ENCODE assay signal across 8 cellular contexts in the genomic region with DNA sequence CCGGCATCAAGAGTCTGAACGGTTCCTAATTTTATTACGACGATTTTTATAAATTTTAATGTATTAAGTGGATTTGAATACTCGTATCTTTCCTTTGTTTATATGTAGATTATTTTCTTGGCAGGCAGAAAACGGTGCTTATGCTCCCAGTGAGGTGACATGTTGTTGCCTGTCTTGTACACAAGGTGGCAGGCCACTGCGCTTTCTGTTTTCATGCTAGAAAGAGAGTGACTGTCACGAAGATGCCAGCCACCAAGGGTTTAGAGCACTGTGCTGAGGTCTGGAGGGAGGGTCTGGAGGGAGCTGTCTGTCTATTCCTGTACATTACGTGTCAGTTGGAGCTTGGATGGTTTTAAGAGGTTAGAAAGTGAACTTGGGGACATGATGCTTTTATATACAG.
DNase-seq lines count a peak whose midpoint lies in the region; ATAC-seq and TF ChIP-seq lines count a peak whose summit lies in the region.

No MANE protein-coding gene starts in this region.

- peaks cover 0 to 2% of the 10 kb centered on the region in 2 donors for H3K9me3 Mint-ChIP-seq in stimulated activated naive B cell treated with anti-CD40 and anti-IgM and Interleukin-4, amounts not matched to agents 10 μg/mL and 1 μg/mL and 100 μg/mL, for 72 hours

- H3K9me3 ChIP-seq in RWPE2 (ENCODE audit: severe bottlenecking) = no peaks in the 10 kb centered on the region

- no peak overlapping the region for H3K4me3 Mint-ChIP-seq in stimulated activated naive B cell treated with anti-CD40 and anti-IgM and Interleukin-4, amounts not matched to agents 10 μg/mL and 1 μg/mL and 100 μg/mL, for 72 hours

- DNase-seq in RWPE2 (ENCODE audit: low spot score) = no peak
- DNase-seq in anterior cingulate cortex (lab: John Stamatoyannopoulos, UW) = peak in 45 of 58 donors; percentile 0 to 45 (median 7)
- no peak for DNase-seq in left lobe of liver (ENCODE audit: low spot score)
- peak; percentile 42 for DNase-seq in stimulated activated naive B cell treated with anti-CD40 and anti-IgM and Interleukin-4, amounts not matched to agents 10 μg/mL and 1 μg/mL and 100 μg/mL, for 72 hours
- no peak for DNase-seq in NCI-H1930 (lab: John Stamatoyannopoulos, UW)

- no peaks in the 10 kb centered on the region for H3K27me3 ChIP-seq in RWPE2 (ENCODE audit: insufficient read depth, poor library complexity, severe bottlenecking)

- peak; percentile 48 for TF ChIP-seq CTCF in C4-2B (conservative IDR thresholded peaks at IDR 0.05)
- TF ChIP-seq CTCF in RWPE2 (IDR thresholded peaks at IDR 0.05; ENCODE audit: poor library complexity, severe bottlenecking) = peak; percentile 45

- no peak overlapping the region for H3K27ac ChIP-seq in C4-2B
- H3K27ac ChIP-seq in RWPE2 (ENCODE audit: poor library complexity, severe bottlenecking) = peak overlapping the region; percentile 81

- H3K27ac Mint-ChIP-seq in stimulated activated naive B cell treated with anti-CD40 and anti-IgM and Interleukin-4, amounts not matched to agents 10 μg/mL and 1 μg/mL and 100 μg/mL, for 72 hours = no peak overlapping the region

- no peaks in the 10 kb centered on the region for H3K36me3 ChIP-seq in RWPE2 (ENCODE audit: low read depth)

- no peak overlapping the region for H3K4me3 ChIP-seq in RWPE2 (ENCODE audit: severe bottlenecking)

- peak; percentile 91 for ATAC-seq in GM18868 (IDR thresholded peaks at IDR 0.05; ENCODE audit: unreplicated experiment)
- ATAC-seq in HG03354 (IDR thresholded peaks at IDR 0.05; ENCODE audit: poor library complexity, severe bottlenecking, unreplicated experiment) = peak; percentile 95
- ATAC-seq in RWPE2 (ENCODE audit: low read depth) = peak; percentile 35; the same call in 1 of the 3 replicates
- ATAC-seq in left lobe of liver = peak; percentile 79
- ATAC-seq in stimulated activated naive B cell treated with anti-CD40 and anti-IgM and Interleukin-4, amounts not matched to agents 10 μg/mL and 1 μg/mL and 100 μg/mL, for 72 hours (replicated peaks) = peak; percentile 76 to 90

- H3K4me1 ChIP-seq in RWPE2 (ENCODE audit: insufficient read depth, poor library complexity, severe bottlenecking) = peaks cover 6% of the 10 kb centered on the region

- H3K4me1 Mint-ChIP-seq in stimulated activated naive B cell treated with anti-CD40 and anti-IgM and Interleukin-4, amounts not matched to agents 10 μg/mL and 1 μg/mL and 100 μg/mL, for 72 hours = peaks cover 2 to 6% of the 10 kb centered on the region in 2 donors

- no peaks in the 10 kb centered on the region for H3K36me3 Mint-ChIP-seq in stimulated activated naive B cell treated with anti-CD40 and anti-IgM and Interleukin-4, amounts not matched to agents 10 μg/mL and 1 μg/mL and 100 μg/mL, for 72 hours

- H3K27me3 Mint-ChIP-seq in stimulated activated naive B cell treated with anti-CD40 and anti-IgM and Interleukin-4, amounts not matched to agents 10 μg/mL and 1 μg/mL and 100 μg/mL, for 72 hours = peaks cover 13 to 21% of the 10 kb centered on the region in 2 donors

Comparison
In these comparisons a context has a peak if more than half of its experiments do, and no peak if none do; other contexts are left out.
1. ATAC-seq: peak in every context shown above with its lines; median percentile 95 in HG03354; 91 in GM18868; 83 in stimulated activated naive B cell treated with anti-CD40 and anti-IgM and Interleukin-4, amounts not matched to agents 10 μg/mL and 1 μg/mL and 100 μg/mL, for 72 hours; 79 in left lobe of liver; 35 in RWPE2.
2. DNase-seq: peak in anterior cingulate cortex (45 of 58) and stimulated activated naive B cell treated with anti-CD40 and anti-IgM and Interleukin-4, amounts not matched to agents 10 μg/mL and 1 μg/mL and 100 μg/mL, for 72 hours (single experiment); none in RWPE2 (single experiment), left lobe of liver (single experiment) and NCI-H1930 (0 of 2).